Comparison of ENCODE assay signal across 1 cellular context in genomic region chr5:177983763-177984564, GRCh38.
TF ChIP-seq lines count a peak whose summit lies in the region.

No MANE protein-coding gene starts in this region.

TF ChIP-seq in IMR-90, 13 proteins besides CTCF, POLR2A, EP300 and RAD21:
- TF ChIP-seq MAFK (IDR thresholded peaks at IDR 0.05; ENCODE audit: low read depth, low read length), result no peak
- TF ChIP-seq MAZ (IDR thresholded peaks at IDR 0.05; ENCODE audit: borderline replicate concordance, low read depth, low read length), result no peak
- TF ChIP-seq ELK1 (IDR thresholded peaks at IDR 0.05; ENCODE audit: borderline replicate concordance, low read depth, low read length), result no peak
- TF ChIP-seq CHD1 (IDR thresholded peaks at IDR 0.05; ENCODE audit: low read depth, low read length), result no peak
- no peak for TF ChIP-seq RFX5 (IDR thresholded peaks at IDR 0.05; ENCODE audit: low read depth, low read length)
TF ChIP-seq in IMR-90: peak in this region for 0.
